1 cellular context compared by ENCODE assay signal in the genomic region with DNA sequence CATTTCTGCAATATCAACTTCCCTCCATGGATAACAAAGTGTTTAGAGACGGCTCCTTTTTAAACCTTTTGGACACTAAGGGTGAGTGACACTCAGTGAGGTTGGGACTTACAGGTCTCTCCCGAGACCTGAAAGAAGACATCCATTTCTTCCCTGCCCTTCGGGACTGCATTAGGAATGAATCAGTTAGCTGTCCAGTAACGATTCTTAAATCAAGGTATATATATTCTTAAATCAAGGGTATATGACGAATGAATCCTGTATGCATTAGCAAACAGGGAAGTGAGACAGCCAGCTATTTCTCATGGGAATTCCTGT.
TF ChIP-seq lines count a peak whose summit lies in the region.

No MANE protein-coding gene starts in this region.

TF ChIP-seq in A549, 52 proteins besides CTCF, POLR2A, EP300 and RAD21 (continued from another document):
- TF ChIP-seq, protein P1, sequence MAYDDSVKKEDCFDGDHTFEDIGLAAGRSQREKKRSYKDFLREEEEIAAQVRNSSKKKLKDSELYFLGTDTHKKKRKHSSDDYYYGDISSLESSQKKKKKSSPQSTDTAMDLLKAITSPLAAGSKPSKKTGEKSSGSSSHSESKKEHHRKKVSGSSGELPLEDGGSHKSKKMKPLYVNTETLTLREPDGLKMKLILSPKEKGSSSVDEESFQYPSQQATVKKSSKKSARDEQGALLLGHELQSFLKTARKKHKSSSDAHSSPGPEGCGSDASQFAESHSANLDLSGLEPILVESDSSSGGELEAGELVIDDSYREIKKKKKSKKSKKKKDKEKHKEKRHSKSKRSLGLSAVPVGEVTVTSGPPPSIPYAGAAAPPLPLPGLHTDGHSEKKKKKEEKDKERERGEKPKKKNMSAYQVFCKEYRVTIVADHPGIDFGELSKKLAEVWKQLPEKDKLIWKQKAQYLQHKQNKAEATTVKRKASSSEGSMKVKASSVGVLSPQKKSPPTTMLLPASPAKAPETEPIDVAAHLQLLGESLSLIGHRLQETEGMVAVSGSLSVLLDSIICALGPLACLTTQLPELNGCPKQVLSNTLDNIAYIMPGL (CRISPR knock-in tag; IDR thresholded peaks at IDR 0.05; ENCODE audit: borderline replicate concordance) = no peak
- no peak for TF ChIP-seq RNF2 (IDR thresholded peaks at IDR 0.05; ENCODE audit: borderline replicate concordance, low read depth)
TF ChIP-seq in A549: peak in this region for 2.
